In genomic region chr1:201279313-201279712, GRCh38 we compare ENCODE assay signal across 26 cellular contexts. TPM values are rescaled to one million over a fixed set of nuclear protein-coding genes. Genes with fewer than 3 reads are reported as not detected.
A peak's percentile ranks its signal among the peaks of the same experiment; 100 is the strongest.
DNase-seq lines count a peak whose midpoint lies in the region; ATAC-seq and TF ChIP-seq lines count a peak whose summit lies in the region.
"Had no signal": no experiment of that assay in that cellular context is flagged by ENCODE, and none has a peak within 500 bp of the region (broad histone marks: within the 10 kb centered on the region; RNA-seq: fewer than 3 reads in every experiment).

No MANE protein-coding gene starts in this region.

- TF ChIP-seq POLR2A in gastroesophageal sphincter (IDR thresholded peaks at IDR 0.05), result no peak
- TF ChIP-seq POLR2A in tibial nerve (IDR thresholded peaks at IDR 0.05), result no peak

- H3K27me3 ChIP-seq in heart right ventricle (peaks cover 7 to 44% (median 32%) of the 10 kb centered on the region in 7 donors), adipocyte (replicated peaks; ENCODE audit: control insufficient read depth, insufficient read depth, low read length) (peaks cover 45% of the 10 kb centered on the region), gastroesophageal sphincter (peaks cover 60% of the 10 kb centered on the region), tibial nerve (peaks cover 0 to 31% of the 10 kb centered on the region in 2 donors), dorsolateral prefrontal cortex (peaks cover 0 to 54% (median 21%) of the 10 kb centered on the region in 45 donors), PC-3 (ENCODE audit: low read length) (no peaks in the 10 kb centered on the region)

- no peak overlapping the region for H3K4me3 ChIP-seq in heart right ventricle
- H3K4me3 ChIP-seq in adipocyte (ENCODE audit: low read length), result no peak overlapping the region
- H3K4me3 ChIP-seq in gastroesophageal sphincter, result no peak overlapping the region
- no peak overlapping the region for H3K4me3 ChIP-seq in tibial nerve
- no peak overlapping the region for H3K4me3 ChIP-seq in dorsolateral prefrontal cortex
- H3K4me3 ChIP-seq in PC-3 (ENCODE audit: low read length), result no peak overlapping the region
- H3K4me3 ChIP-seq: adrenal gland, PC-9, right lobe of liver had no signal

- H3F3A ChIP-seq in PC-3 (ENCODE audit: low read length, unreplicated experiment), result peaks cover 6% of the 10 kb centered on the region

- CTCF ChIA-PET in PC-3 (lab: Charles Lee), result interaction anchor here (0.5 kb wide), 1 partner anchor 126 kb away, joined by 3 read pairs; no protein-coding TSS in a partner anchor

- POLR2A ChIA-PET in PC-3 (lab: Charles Lee; ENCODE audit: unreplicated experiment), result no interaction called here

- peaks cover 8% of the 10 kb centered on the region for H4K20me1 ChIP-seq in PC-3 (ENCODE audit: low read length)

- H3K9me3 ChIP-seq in heart right ventricle, result no peaks in the 10 kb centered on the region
- no peaks in the 10 kb centered on the region for H3K9me3 ChIP-seq in adipocyte (ENCODE audit: control insufficient read depth, low read length)
- no peaks in the 10 kb centered on the region for H3K9me3 ChIP-seq in gastroesophageal sphincter
- H3K9me3 ChIP-seq in tibial nerve, result no peaks in the 10 kb centered on the region
- H3K9me3 ChIP-seq in PC-3 (ENCODE audit: low read length), result no peaks in the 10 kb centered on the region
- H3K9me3 ChIP-seq: adrenal gland, right lobe of liver had no signal

- no peaks in the 10 kb centered on the region for H3K9me2 ChIP-seq in PC-3 (replicated peaks; ENCODE audit: low read length)

- H3K9ac ChIP-seq in adipocyte (ENCODE audit: low read length) (no peak overlapping the region), PC-3 (ENCODE audit: low read length) (no peak overlapping the region)
- H3K9ac ChIP-seq: KMS-11 had no signal

- no TSS peak for BruUV-seq in PC-3 (replicated peaks; lab: Mats Ljungman, UMichigan)

- 53 to 65% methylated on average over 8 of the region's 8 CpGs for WGBS in heart right ventricle, 2 donors
- 49 to 57% methylated on average over 3 to 6 of the region's 8 CpGs for WGBS in gastroesophageal sphincter (ENCODE audit: low coverage in 1 of 2), 2 donors
- 54 to 58% methylated on average over 8 of the region's 8 CpGs for WGBS in tibial nerve, 2 donors

- intact Hi-C loops in left ventricle myocardium superior (cut with micrococcal nuclease) (no loop called here), heart right ventricle (cut with DNase I) (no loop called here), dorsolateral prefrontal cortex (cut with DNase I) (no loop called here), PC-3 (cut with micrococcal nuclease) (no loop called here)

- H3K79me2 ChIP-seq in PC-3 (ENCODE audit: low read length), result peaks cover 25% of the 10 kb centered on the region

- TF ChIP-seq EP300 in gastroesophageal sphincter (IDR thresholded peaks at IDR 0.05), result no peak
- TF ChIP-seq EP300 in tibial nerve (IDR thresholded peaks at IDR 0.05), result no peak

- ATAC-seq in left ventricle myocardium superior (no peak), heart right ventricle (no peak), gastroesophageal sphincter (peak; percentile 46), PC-3 (no peak)
- ATAC-seq: esophagus mucosa; naive thymus-derived CD4-positive, alpha-beta T cell had no signal

- H3K36me3 ChIP-seq in heart right ventricle, result no peaks in the 10 kb centered on the region
- no peaks in the 10 kb centered on the region for H3K36me3 ChIP-seq in adipocyte (ENCODE audit: control insufficient read depth, insufficient read depth, low read length, severe bottlenecking)
- no peaks in the 10 kb centered on the region for H3K36me3 ChIP-seq in gastroesophageal sphincter
- no peaks in the 10 kb centered on the region for H3K36me3 ChIP-seq in tibial nerve
- no peaks in the 10 kb centered on the region for H3K36me3 ChIP-seq in PC-3 (ENCODE audit: low read depth, low read length)
- H3K36me3 ChIP-seq: adrenal gland, right lobe of liver had no signal

- H3K4me1 ChIP-seq in heart right ventricle (peaks cover 0 to 23% (median 13%) of the 10 kb centered on the region in 9 donors), adipocyte (ENCODE audit: control insufficient read depth, insufficient read depth, low read length) (peaks cover 3% of the 10 kb centered on the region), gastroesophageal sphincter (peaks cover 0 to 13% (median 0%) of the 10 kb centered on the region in 3 donors), tibial nerve (peaks cover 0 to 15% (median 4%) of the 10 kb centered on the region in 4 donors), PC-3 (ENCODE audit: insufficient read depth, low read length) (peaks cover 57% of the 10 kb centered on the region)
- H3K4me1 ChIP-seq: adrenal gland, right lobe of liver had no signal

- H3K27ac ChIP-seq in heart right ventricle (no peak overlapping the region), gastroesophageal sphincter (no peak overlapping the region), tibial nerve (no peak overlapping the region), dorsolateral prefrontal cortex (no peak overlapping the region), PC-3 (ENCODE audit: low read length) (no peak overlapping the region)
- H3K27ac ChIP-seq: adrenal gland, KMS-11, PC-9, right lobe of liver had no signal

- DNase-seq in left ventricle myocardium superior, result peak; percentile 55
- DNase-seq in heart right ventricle, result no peak
- peak; percentile 42 for DNase-seq in adipocyte (ENCODE audit: low read depth)
- DNase-seq in tibial nerve (ENCODE audit: low spot score in 2 of 2), result peak; percentile 24 to 27
- DNase-seq in dorsolateral prefrontal cortex, result no peak
- DNase-seq in PC-3, result no peak
- no peak for DNase-seq in DMS153 treated with DMSO at 0.1 percent for 48 hours (lab: John Stamatoyannopoulos, UW; ENCODE audit: unreplicated experiment)
- DNase-seq: activated B cell treated with CpG ODN at 0.5 μM for 24 hours; activated CD4-positive, alpha-beta memory T cell treated with anti-CD3 and anti-CD28 coated beads, Interleukin-2, amount 10 ng/mL, durations not matched to agents 7 days and 5 days; activated gamma-delta T cell; activated T-cell treated with anti-CD3 and anti-CD28 coated beads for 4 hours; CD4-positive, CD25-positive, alpha-beta regulatory T cell; DMS153; mesenchymal stem cell; naive thymus-derived CD4-positive, alpha-beta T cell; NCI-H1048; NCI-H2029 treated with DMSO at 0.1 percent for 48 hours; NCI-H446; PC-9; right lobe of liver had no signal

- H3K4me2 ChIP-seq in PC-3 (ENCODE audit: low read length), result no peak overlapping the region
- H3K4me2 ChIP-seq: KMS-11, PC-9 had no signal

- no peak overlapping the region for H2AFZ ChIP-seq in PC-3 (ENCODE audit: low read length)
- H2AFZ ChIP-seq: PC-9 had no signal

- no peak for TF ChIP-seq CTCF in heart right ventricle (IDR thresholded peaks at IDR 0.05)
- TF ChIP-seq CTCF in gastroesophageal sphincter (IDR thresholded peaks at IDR 0.05), result no peak
- no peak for TF ChIP-seq CTCF in tibial nerve (IDR thresholded peaks at IDR 0.05)
- TF ChIP-seq CTCF in dorsolateral prefrontal cortex (IDR thresholded peaks at IDR 0.05 in 54 of 56, conservative IDR thresholded peaks at IDR 0.05 in 2 of 56; ENCODE audit: low read depth in 1 of 56, partially characterized antibody in 56 of 56), result no peak
- no peak for TF ChIP-seq CTCF in PC-3 (conservative IDR thresholded peaks at IDR 0.05; ENCODE audit: low read depth, low read length)

RNA-seq across cellular contexts. Expression of gene PKP1, which starts 4.0 kb away (rescaled TPM):
- total RNA-seq in left ventricle myocardium superior (0.25 TPM), heart right ventricle (1 to 10 TPM in 1 of 10 donors, under 1 TPM in 9; 0.05 to 1.2 (median 0.22) TPM), gastroesophageal sphincter (10 to 100 TPM in 1 of 4 donors, 1 to 10 TPM in 2, under 1 TPM in 1; 0.27 to 12.8 (median 4.0) TPM), tibial nerve (under 1 TPM in 3 of 4 donors, not detected in 1; 0.22 to 0.90 (median 0.39) TPM), dorsolateral prefrontal cortex (1 to 10 TPM in 99 of 120 experiments, under 1 TPM in 21; 0.37 to 4.1 (median 1.5) TPM), PC-3 (2014; rRNA removed) (211 and 259 TPM in 2 replicates)
- under 1 TPM; 0.37 to 0.39 TPM for polyA plus RNA-seq in heart right ventricle
- total RNA-seq: activated B cell treated with CpG ODN at 0.5 μM for 24 hours; activated CD4-positive, alpha-beta memory T cell treated with anti-CD3 and anti-CD28 coated beads, Interleukin-2, amount 10 ng/mL, durations not matched to agents 7 days and 5 days; CD4-positive, CD25-positive, alpha-beta regulatory T cell; naive thymus-derived CD4-positive, alpha-beta T cell; right lobe of liver; SK-MEL-5; T-helper 2 cell treated with Interferon-gamma antibody and Interleukin-4, amounts not matched to agents 100 ng/mL and 5 ng/mL, for 36 hours had no signal
- polyA plus RNA-seq: CD4-positive, CD25-positive, alpha-beta regulatory T cell; naive thymus-derived CD4-positive, alpha-beta T cell had no signal

Comparison
In these comparisons a context has a peak if more than half of its experiments do, and no peak if none do; other contexts are left out.
1. DNase-seq: peak in left ventricle myocardium superior (single experiment), adipocyte (single experiment) and tibial nerve (2 of 2); none in heart right ventricle (0 of 2), dorsolateral prefrontal cortex (0 of 10), PC-3 (single experiment) and DMS153 treated with DMSO at 0.1 percent for 48 hours (single experiment).
2. RNA of gene PKP1, which starts 4.0 kb away (total RNA-seq): 211 to 259 TPM in PC-3; 0.27 to 12.8 TPM in gastroesophageal sphincter, 0.37 to 4.1 TPM in dorsolateral prefrontal cortex, 0.22 to 0.90 TPM in tibial nerve, 0.05 to 1.2 TPM in heart right ventricle and 0.25 TPM in left ventricle myocardium superior (single experiment); every median in the first group is over 10 times any median in the second.